1 cellular context compared by ENCODE assay signal in genomic region chr20:32861446-32861845, GRCh38.
TF ChIP-seq lines count a peak whose summit lies in the region.

No MANE protein-coding gene starts in this region.

TF ChIP-seq in HepG2, 621 proteins besides CTCF, POLR2A, EP300 and RAD21:
- TF ChIP-seq ZNF121 (CRISPR knock-in tag; IDR thresholded peaks at IDR 0.05) (peak; percentile 44; the same call in 1 of the 2 replicates), DPF2 (CRISPR knock-in tag; IDR thresholded peaks at IDR 0.05; ENCODE audit: borderline replicate concordance, low read depth) (no peak)
